ENCODE assay signal across 9 cellular contexts in the genomic region with DNA sequence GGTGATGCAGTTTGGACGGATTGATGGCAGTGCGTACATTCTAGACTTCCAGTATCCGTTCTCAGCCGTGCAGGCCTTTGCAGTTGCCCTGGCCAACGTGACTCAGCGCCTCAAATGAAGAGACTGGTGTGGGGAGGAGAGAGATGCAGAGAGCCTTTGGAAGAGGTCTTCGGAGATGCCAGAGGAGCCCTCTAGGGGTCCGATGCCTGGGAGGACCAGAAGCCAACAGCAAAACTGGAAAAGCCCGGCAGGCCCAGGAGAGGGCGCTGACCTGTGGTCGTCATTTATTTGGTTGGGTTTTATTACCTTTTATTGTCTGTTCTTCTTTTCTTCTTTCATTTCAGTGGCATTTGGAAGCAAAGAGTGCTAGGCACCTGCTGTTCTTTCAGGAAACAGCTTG. TPM values are rescaled to one million over a fixed set of nuclear protein-coding genes. Genes with fewer than 3 reads are reported as not detected.
DNase-seq lines count a peak whose midpoint lies in the region; FAIRE-seq and TF ChIP-seq lines count a peak whose summit lies in the region.
"Had no signal": no experiment of that assay in that cellular context is flagged by ENCODE, and none has a peak within 500 bp of the region (broad histone marks: within the 10 kb centered on the region; RNA-seq: fewer than 3 reads in every experiment).

No MANE protein-coding gene starts in this region.

- no peaks in the 10 kb centered on the region for H3K4me1 ChIP-seq in endothelial cell of umbilical vein (ENCODE audit: control insufficient read depth, extremely low read depth, insufficient read depth, low read length)

- dilution Hi-C loops in endothelial cell of umbilical vein (cut with MboI; ENCODE audit: extremely low pct_ligation_motif_present, low sequenced_read_pairs), result no loop called here

- POLR2A ChIA-PET in endothelial cell of umbilical vein (lab: Charles Lee), result no interaction called here

- H3K27me3 ChIP-seq in endothelial cell of umbilical vein (ENCODE audit: control insufficient read depth in 2 of 2, insufficient read depth in 2 of 2, low read length in 2 of 2), result no peaks in the 10 kb centered on the region

- no peak overlapping the region for H2AFZ ChIP-seq in endothelial cell of umbilical vein (ENCODE audit: low read depth, low read length)

- no peak overlapping the region for H3K9ac ChIP-seq in endothelial cell of umbilical vein (replicated peaks; ENCODE audit: extremely low read depth, insufficient read depth, low read length)

- TF ChIP-seq CTCF in endothelial cell of umbilical vein (IDR thresholded peaks at IDR 0.05; ENCODE audit: extremely low read depth in 1 of 2, insufficient read depth in 1 of 2, low read depth in 1 of 2, low read length in 2 of 2), result peak; percentile 50 to 53
- TF ChIP-seq CTCF in retinal pigment epithelial cell (conservative IDR thresholded peaks at IDR 0.05; ENCODE audit: low read depth, low read length), result peak; percentile 47

- no peaks in the 10 kb centered on the region for H3K9me1 ChIP-seq in endothelial cell of umbilical vein (replicated peaks; ENCODE audit: control insufficient read depth, extremely low read depth, insufficient read depth, low read length)

- no peaks in the 10 kb centered on the region for H3K9me3 ChIP-seq in endothelial cell of umbilical vein (replicated peaks; ENCODE audit: control insufficient read depth, insufficient read depth, low read length)

- H3K36me3 ChIP-seq in endothelial cell of umbilical vein (ENCODE audit: control insufficient read depth in 2 of 2, extremely low read depth in 1 of 2, insufficient read depth in 2 of 2, low read length in 2 of 2), result peaks cover 2 to 10% of the 10 kb centered on the region in 2 experiments

- H3K4me2 ChIP-seq in endothelial cell of umbilical vein (ENCODE audit: insufficient read depth, low read length), result no peak overlapping the region

- peak; percentile 32 for DNase-seq in NCI-H2107 treated with DMSO at 0.1 percent for 48 hours (lab: John Stamatoyannopoulos, UW; ENCODE audit: unreplicated experiment)
- DNase-seq in NCI-H2107 (lab: John Stamatoyannopoulos, UW), result no peak
- peak; percentile 66 for DNase-seq in NCI-H82 (lab: John Stamatoyannopoulos, UW)
- DNase-seq in endothelial cell of umbilical vein (ENCODE audit: low read depth, low spot score), result peak; percentile 8
- no peak for DNase-seq in retinal pigment epithelial cell (ENCODE audit: low read depth)
- DNase-seq in activated CD4-positive, CD25-positive, alpha-beta regulatory T cell (lab: John Stamatoyannopoulos, UW), result no peak
- DNase-seq in GF-D8 (lab: John Stamatoyannopoulos, UW), result no peak
- no peak for DNase-seq in amygdala (lab: John Stamatoyannopoulos, UW)
- DNase-seq: RPMI8226 had no signal

- no peak overlapping the region for H3K27ac ChIP-seq in endothelial cell of umbilical vein (ENCODE audit: insufficient read depth, low read depth, low read length)

- intact Hi-C loops in endothelial cell of umbilical vein (cut with micrococcal nuclease), result loop anchor here (5.0 kb wide), 1 partner anchor 91 kb away; no protein-coding TSS in a partner anchor

- TF ChIP-seq POLR2A in endothelial cell of umbilical vein (IDR thresholded peaks at IDR 0.05; ENCODE audit: low read depth, low read length), result no peak

- no TSS peak for BruUV-seq in endothelial cell of umbilical vein (replicated peaks; lab: Mats Ljungman, UMichigan)

- H4K20me1 ChIP-seq in endothelial cell of umbilical vein (replicated peaks; ENCODE audit: control insufficient read depth, extremely low read depth, insufficient read depth, low read length), result no peaks in the 10 kb centered on the region

- CTCF ChIA-PET in endothelial cell of umbilical vein (lab: Charles Lee), result interaction anchor here (0.6 kb wide), 1 partner anchor 14 kb away, joined by 3 read pairs; no protein-coding TSS in a partner anchor

- H3K4me3 ChIP-seq in endothelial cell of umbilical vein (replicated peaks in 1 of 3; ENCODE audit: insufficient read depth in 1 of 3, low read depth in 1 of 3, low read length in 3 of 3) (no peak overlapping the region), retinal pigment epithelial cell (ENCODE audit: low read length) (no peak overlapping the region)

- no peaks in the 10 kb centered on the region for H3K79me2 ChIP-seq in endothelial cell of umbilical vein (ENCODE audit: control insufficient read depth, insufficient read depth, low read length)

- peak; percentile 69 for FAIRE-seq in endothelial cell of umbilical vein (lab: Jason Lieb, UNC)

TF ChIP-seq in endothelial cell of umbilical vein, 7 proteins besides CTCF, POLR2A, EP300 and RAD21:
- TF ChIP-seq JUN (IDR thresholded peaks at IDR 0.05; ENCODE audit: borderline replicate concordance, insufficient read depth, insufficient read length, low read depth) (no peak), POLR2AphosphoS5 (IDR thresholded peaks at IDR 0.05; ENCODE audit: insufficient read depth, low read depth, low read length) (no peak), FOS (IDR thresholded peaks at IDR 0.05; ENCODE audit: borderline replicate concordance, insufficient read depth, low read length) (no peak), MYC (IDR thresholded peaks at IDR 0.05; ENCODE audit: low read depth, low read length) (no peak), EZH2 (IDR thresholded peaks at IDR 0.05; ENCODE audit: borderline replicate concordance, low read depth, low read length, severe bottlenecking) (no peak), GATA2 (IDR thresholded peaks at IDR 0.05; ENCODE audit: insufficient read depth, insufficient read length, low read depth, low read length) (no peak)
- TF ChIP-seq, protein P1, sequence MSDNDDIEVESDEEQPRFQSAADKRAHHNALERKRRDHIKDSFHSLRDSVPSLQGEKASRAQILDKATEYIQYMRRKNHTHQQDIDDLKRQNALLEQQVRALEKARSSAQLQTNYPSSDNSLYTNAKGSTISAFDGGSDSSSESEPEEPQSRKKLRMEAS (IDR thresholded peaks at IDR 0.05; ENCODE audit: insufficient read depth, insufficient read length), result no peak
TF ChIP-seq in endothelial cell of umbilical vein: peak in this region for 0.

RNA-seq across cellular contexts. Expression of a gene that starts 53.3 kb away (rescaled TPM):
- 33.5 and 34.5 TPM in 2 replicates for total RNA-seq in endothelial cell of umbilical vein
- polyA plus RNA-seq in endothelial cell of umbilical vein, result 16.1 and 21.7 TPM in 2 replicates
- polyA plus RNA-seq in endothelial cell of umbilical vein (2011; cell fraction: cytosol; rRNA removed), result 17.4 and 17.9 TPM in 2 replicates
- 25.9 and 31.7 TPM in 2 replicates for polyA plus RNA-seq in endothelial cell of umbilical vein (2011; cell fraction: nucleus; rRNA removed)
- 28.2 and 30.7 TPM in 2 replicates for polyA plus RNA-seq in endothelial cell of umbilical vein (2012)
- 36.0 and 36.2 TPM in 2 replicates for polyA minus RNA-seq in endothelial cell of umbilical vein
- polyA minus RNA-seq in endothelial cell of umbilical vein (2011; cell fraction: cytosol; rRNA and poly(A)+ RNA removed), result 9.3 TPM
- 13.2 and 19.9 TPM in 2 replicates for polyA minus RNA-seq in endothelial cell of umbilical vein (2011; cell fraction: nucleus; rRNA and poly(A)+ RNA removed)

Comparison
In these comparisons a context has a peak if more than half of its experiments do, and no peak if none do; other contexts are left out.
1. DNase-seq: peak in NCI-H2107 treated with DMSO at 0.1 percent for 48 hours (single experiment), NCI-H82 (single experiment) and endothelial cell of umbilical vein (single experiment); none in NCI-H2107 (single experiment), retinal pigment epithelial cell (single experiment), activated CD4-positive, CD25-positive, alpha-beta regulatory T cell (0 of 4), GF-D8 (single experiment) and amygdala (0 of 56).